ENCODE assay signal across 1 cellular context in genomic region chr7:135990258-135990657, GRCh38.
TF ChIP-seq lines count a peak whose summit lies in the region.

No MANE protein-coding gene starts in this region.

TF ChIP-seq in K562, 482 proteins besides CTCF, POLR2A, EP300 and RAD21 (continued from another document):
- peak; percentile 77; the same call in 1 of the 2 replicates for TF ChIP-seq SMARCE1 (IDR thresholded peaks at IDR 0.05)
- no peak for TF ChIP-seq POLR2B (IDR thresholded peaks at IDR 0.05; ENCODE audit: low read depth, partially characterized antibody)
- TF ChIP-seq PKNOX1 (IDR thresholded peaks at IDR 0.05) = peak; percentile 67
- peak; percentile 30; the same call in 1 of the 2 replicates for TF ChIP-seq DPF2 (IDR thresholded peaks at IDR 0.05)
- TF ChIP-seq ZFP1 (CRISPR knock-in tag; IDR thresholded peaks at IDR 0.05) = no peak
- TF ChIP-seq, protein P1, sequence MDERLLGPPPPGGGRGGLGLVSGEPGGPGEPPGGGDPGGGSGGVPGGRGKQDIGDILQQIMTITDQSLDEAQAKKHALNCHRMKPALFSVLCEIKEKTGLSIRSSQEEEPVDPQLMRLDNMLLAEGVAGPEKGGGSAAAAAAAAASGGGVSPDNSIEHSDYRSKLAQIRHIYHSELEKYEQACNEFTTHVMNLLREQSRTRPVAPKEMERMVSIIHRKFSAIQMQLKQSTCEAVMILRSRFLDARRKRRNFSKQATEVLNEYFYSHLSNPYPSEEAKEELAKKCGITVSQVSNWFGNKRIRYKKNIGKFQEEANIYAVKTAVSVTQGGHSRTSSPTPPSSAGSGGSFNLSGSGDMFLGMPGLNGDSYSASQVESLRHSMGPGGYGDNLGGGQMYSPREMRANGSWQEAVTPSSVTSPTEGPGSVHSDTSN (CRISPR knock-in tag; IDR thresholded peaks at IDR 0.05; ENCODE audit: low read depth) = no peak
- TF ChIP-seq, protein P1 (tag; conservative IDR thresholded peaks at IDR 0.05; ENCODE audit: low read depth) = 0 out of 2 replicates have a peak, but pooled peaks have one; percentile 21
- TF ChIP-seq, protein P2, sequence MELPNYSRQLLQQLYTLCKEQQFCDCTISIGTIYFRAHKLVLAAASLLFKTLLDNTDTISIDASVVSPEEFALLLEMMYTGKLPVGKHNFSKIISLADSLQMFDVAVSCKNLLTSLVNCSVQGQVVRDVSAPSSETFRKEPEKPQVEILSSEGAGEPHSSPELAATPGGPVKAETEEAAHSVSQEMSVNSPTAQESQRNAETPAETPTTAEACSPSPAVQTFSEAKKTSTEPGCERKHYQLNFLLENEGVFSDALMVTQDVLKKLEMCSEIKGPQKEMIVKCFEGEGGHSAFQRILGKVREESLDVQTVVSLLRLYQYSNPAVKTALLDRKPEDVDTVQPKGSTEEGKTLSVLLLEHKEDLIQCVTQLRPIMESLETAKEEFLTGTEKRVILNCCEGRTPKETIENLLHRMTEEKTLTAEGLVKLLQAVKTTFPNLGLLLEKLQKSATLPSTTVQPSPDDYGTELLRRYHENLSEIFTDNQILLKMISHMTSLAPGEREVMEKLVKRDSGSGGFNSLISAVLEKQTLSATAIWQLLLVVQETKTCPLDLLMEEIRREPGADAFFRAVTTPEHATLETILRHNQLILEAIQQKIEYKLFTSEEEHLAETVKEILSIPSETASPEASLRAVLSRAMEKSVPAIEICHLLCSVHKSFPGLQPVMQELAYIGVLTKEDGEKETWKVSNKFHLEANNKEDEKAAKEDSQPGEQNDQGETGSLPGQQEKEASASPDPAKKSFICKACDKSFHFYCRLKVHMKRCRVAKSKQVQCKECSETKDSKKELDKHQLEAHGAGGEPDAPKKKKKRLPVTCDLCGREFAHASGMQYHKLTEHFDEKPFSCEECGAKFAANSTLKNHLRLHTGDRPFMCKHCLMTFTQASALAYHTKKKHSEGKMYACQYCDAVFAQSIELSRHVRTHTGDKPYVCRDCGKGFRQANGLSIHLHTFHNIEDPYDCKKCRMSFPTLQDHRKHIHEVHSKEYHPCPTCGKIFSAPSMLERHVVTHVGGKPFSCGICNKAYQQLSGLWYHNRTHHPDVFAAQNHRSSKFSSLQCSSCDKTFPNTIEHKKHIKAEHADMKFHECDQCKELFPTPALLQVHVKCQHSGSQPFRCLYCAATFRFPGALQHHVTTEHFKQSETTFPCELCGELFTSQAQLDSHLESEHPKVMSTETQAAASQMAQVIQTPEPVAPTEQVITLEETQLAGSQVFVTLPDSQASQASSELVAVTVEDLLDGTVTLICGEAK (IDR thresholded peaks at IDR 0.05) = peak; percentile 88
- TF ChIP-seq, protein P2 (CRISPR knock-in tag; IDR thresholded peaks at IDR 0.05) = no peak
- TF ChIP-seq ZNF175 (CRISPR knock-in tag; IDR thresholded peaks at IDR 0.05; ENCODE audit: low read depth) = no peak
- peak; percentile 64; the same call in 1 of the 2 replicates for TF ChIP-seq SPI1 (IDR thresholded peaks at IDR 0.05; ENCODE audit: borderline replicate concordance, low read depth, low read length)
- TF ChIP-seq ZNF384 (IDR thresholded peaks at IDR 0.05; ENCODE audit: low read depth, low read length) = peak; percentile 66; the same call in 1 of the 2 replicates
- peak; percentile 15; the same call in 1 of the 2 replicates for TF ChIP-seq NFE2 (IDR thresholded peaks at IDR 0.05; ENCODE audit: low read depth)
- peak; percentile 46; the same call in 1 of the 2 replicates for TF ChIP-seq MTA1 (IDR thresholded peaks at IDR 0.05; ENCODE audit: borderline replicate concordance)
- TF ChIP-seq ZEB2 (IDR thresholded peaks at IDR 0.05) = 0 out of 2 replicates have a peak, but pooled peaks have one; percentile 24
- 0 out of 2 replicates have a peak, but pooled peaks have one; percentile 14 for TF ChIP-seq BHLHE40 (IDR thresholded peaks at IDR 0.05; ENCODE audit: low read length)
- peak in 1 of 2 experiments; percentile 38; a peak in 1 of 4 replicates for TF ChIP-seq FOXA3 (CRISPR knock-in tag; conservative IDR thresholded peaks at IDR 0.05 in 1 of 2, IDR thresholded peaks at IDR 0.05 in 1 of 2)
- TF ChIP-seq, protein P3, sequence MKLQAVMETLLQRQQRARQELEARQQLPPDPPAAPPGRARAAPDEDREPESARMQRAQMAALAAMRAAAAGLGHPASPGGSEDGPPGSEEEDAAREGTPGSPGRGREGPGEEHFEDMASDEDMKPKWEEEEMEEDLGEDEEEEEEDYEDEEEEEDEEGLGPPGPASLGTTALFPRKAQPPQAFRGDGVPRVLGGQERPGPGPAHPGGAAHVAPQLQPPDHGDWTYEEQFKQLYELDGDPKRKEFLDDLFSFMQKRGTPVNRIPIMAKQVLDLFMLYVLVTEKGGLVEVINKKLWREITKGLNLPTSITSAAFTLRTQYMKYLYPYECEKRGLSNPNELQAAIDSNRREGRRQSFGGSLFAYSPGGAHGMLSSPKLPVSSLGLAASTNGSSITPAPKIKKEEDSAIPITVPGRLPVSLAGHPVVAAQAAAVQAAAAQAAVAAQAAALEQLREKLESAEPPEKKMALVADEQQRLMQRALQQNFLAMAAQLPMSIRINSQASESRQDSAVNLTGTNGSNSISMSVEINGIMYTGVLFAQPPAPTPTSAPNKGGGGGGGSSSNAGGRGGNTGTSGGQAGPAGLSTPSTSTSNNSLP (IDR thresholded peaks at IDR 0.05; ENCODE audit: borderline replicate concordance, low read depth, low read length) = no peak
